19 cellular contexts compared by ENCODE assay signal in the genomic region with DNA sequence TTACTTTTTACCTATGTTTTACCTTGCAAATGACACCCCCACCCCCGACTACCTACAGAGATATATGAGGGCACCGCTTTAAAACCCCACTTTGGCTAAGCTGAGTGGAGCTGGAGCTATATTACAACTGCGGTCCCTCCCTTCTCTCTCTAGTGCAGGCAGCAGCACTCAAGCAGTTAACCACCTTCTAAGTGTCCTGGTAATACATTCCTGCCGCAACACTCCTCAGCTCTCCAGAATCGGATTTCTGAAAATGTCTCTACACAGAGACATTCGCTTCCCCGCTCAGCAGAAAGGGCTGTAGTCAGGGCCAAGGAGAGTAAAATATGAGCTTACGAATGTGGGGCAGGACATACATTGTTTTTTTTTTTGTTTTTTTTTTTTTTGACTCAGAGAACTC.
DNase-seq lines count a peak whose midpoint lies in the region; ATAC-seq and TF ChIP-seq lines count a peak whose summit lies in the region.
"Had no signal": no experiment of that assay in that cellular context is flagged by ENCODE, and none has a peak within 500 bp of the region (broad histone marks: within the 10 kb centered on the region; RNA-seq: fewer than 3 reads in every experiment).

No MANE protein-coding gene starts in this region.

- no peak for TF ChIP-seq CTCF in upper lobe of left lung (IDR thresholded peaks at IDR 0.05)

- TF ChIP-seq POLR2A in upper lobe of left lung (IDR thresholded peaks at IDR 0.05), result no peak

- H3K27ac ChIP-seq in upper lobe of left lung, result no peak overlapping the region
- H3K27ac ChIP-seq: Peyer's patch, SK-N-MC, vagina had no signal

- WGBS in upper lobe of left lung, 2 donors, result 50 to 61% methylated on average over 8 of the region's 8 CpGs

- no peak overlapping the region for H3K4me3 ChIP-seq in upper lobe of left lung
- H3K4me3 ChIP-seq: Peyer's patch, SK-N-MC, vagina had no signal

- no peaks in the 10 kb centered on the region for H3K4me1 ChIP-seq in upper lobe of left lung
- H3K4me1 ChIP-seq: Peyer's patch, vagina had no signal

- DNase-seq in NCI-H82 (lab: John Stamatoyannopoulos, UW) (peak; percentile 2), NCI-H82 treated with DMSO at 0.1 percent for 48 hours (lab: John Stamatoyannopoulos, UW; ENCODE audit: unreplicated experiment) (no peak), left ventricle myocardium superior (no peak), myocyte (ENCODE audit: low read depth) (peak; percentile 3), upper lobe of left lung (peak in 1 of 2 donors; percentile 24), HK-2 (ENCODE audit: unreplicated experiment) (no peak), ecto neural progenitor cell (ENCODE audit: low spot score) (no peak)
- no peak for DNase-seq in activated CD8-positive, alpha-beta memory T cell treated with anti-CD3 and anti-CD28 coated beads, Interleukin-2, amount 50 U/mL, for 4 hours
- DNase-seq: activated CD4-positive, CD25-positive, alpha-beta regulatory T cell treated with anti-CD3 and anti-CD28 coated beads, Interleukin-2, amount 50 U/mL, for 72 hours; EL; foreskin fibroblast; KG1; left colon; NCI-H2171; NCI-H774; Peyer's patch; T1000 had no signal

- H3K27me3 ChIP-seq in upper lobe of left lung, result no peaks in the 10 kb centered on the region
- H3K27me3 ChIP-seq: Peyer's patch, vagina had no signal

- TF ChIP-seq EP300 in upper lobe of left lung (IDR thresholded peaks at IDR 0.05), result no peak

- no peaks in the 10 kb centered on the region for H3K9me3 ChIP-seq in upper lobe of left lung
- H3K9me3 ChIP-seq: Peyer's patch, vagina had no signal

- intact Hi-C loops in left ventricle myocardium superior (cut with micrococcal nuclease), result no loop called here

- no peaks in the 10 kb centered on the region for H3K36me3 ChIP-seq in upper lobe of left lung
- H3K36me3 ChIP-seq: Peyer's patch, vagina had no signal

- ATAC-seq in left ventricle myocardium superior (peak; percentile 76), upper lobe of left lung (ENCODE audit: low FRiP score in 2 of 2) (peak; percentile 19 to 75)
- ATAC-seq: left colon had no signal

Comparison
In these comparisons a context has a peak if more than half of its experiments do, and no peak if none do; other contexts are left out.
1. DNase-seq: peak in NCI-H82 (single experiment) and myocyte (single experiment); none in NCI-H82 treated with DMSO at 0.1 percent for 48 hours (single experiment), left ventricle myocardium superior (single experiment), HK-2 (single experiment), ecto neural progenitor cell (single experiment) and activated CD8-positive, alpha-beta memory T cell treated with anti-CD3 and anti-CD28 coated beads, Interleukin-2, amount 50 U/mL, for 4 hours (single experiment).